ENCODE assay signal across 1 cellular context in the genomic region with DNA sequence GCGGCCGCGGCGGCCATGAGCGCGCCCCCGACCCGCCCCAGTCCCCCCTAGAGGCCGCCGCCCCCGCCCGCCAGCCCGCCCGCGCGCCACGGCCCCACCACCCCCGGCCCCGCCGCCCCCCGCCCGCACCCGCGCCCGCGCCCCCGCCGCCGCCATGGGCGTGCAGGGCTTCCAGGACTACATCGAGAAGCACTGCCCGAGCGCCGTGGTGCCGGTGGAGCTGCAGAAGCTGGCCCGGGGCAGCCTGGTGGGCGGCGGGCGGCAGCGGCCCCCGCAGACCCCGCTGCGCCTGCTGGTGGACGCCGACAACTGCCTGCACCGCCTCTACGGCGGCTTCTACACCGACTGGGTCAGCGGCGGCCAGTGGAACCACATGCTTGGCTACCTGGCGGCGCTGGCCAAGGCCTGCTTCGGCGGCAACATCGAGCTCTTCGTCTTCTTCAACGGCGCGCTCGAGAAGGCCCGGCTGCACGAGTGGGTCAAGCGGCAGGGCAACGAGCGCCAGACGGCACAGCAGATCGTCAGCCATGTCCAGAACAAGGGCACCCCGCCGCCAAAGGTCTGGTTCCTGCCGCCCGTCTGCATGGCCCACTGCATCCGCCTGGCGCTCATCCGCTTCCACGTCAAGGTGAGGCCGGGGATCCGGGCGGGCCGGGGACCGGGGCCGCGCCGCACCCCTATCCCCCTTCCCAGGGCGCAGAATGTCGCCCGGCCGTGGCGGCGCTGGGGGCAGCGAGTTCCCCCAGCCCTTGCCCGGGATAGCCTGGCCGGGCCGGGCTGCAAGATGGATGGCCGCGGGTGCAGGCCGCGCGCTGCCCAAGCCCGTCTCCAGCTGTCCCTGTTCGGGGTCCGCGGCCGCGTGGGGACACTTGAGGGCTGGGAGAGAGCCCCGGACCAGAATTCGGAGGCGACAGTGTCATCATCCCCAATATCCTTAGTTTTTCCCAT.
A peak's percentile ranks its signal among the peaks of the same experiment; 100 is the strongest.
TF ChIP-seq lines count a peak whose summit lies in the region.

No MANE protein-coding gene starts in this region.

TF ChIP-seq in HepG2, 621 proteins besides CTCF, POLR2A, EP300 and RAD21 (continued from another document and continues in another):
- TF ChIP-seq, protein P1, sequence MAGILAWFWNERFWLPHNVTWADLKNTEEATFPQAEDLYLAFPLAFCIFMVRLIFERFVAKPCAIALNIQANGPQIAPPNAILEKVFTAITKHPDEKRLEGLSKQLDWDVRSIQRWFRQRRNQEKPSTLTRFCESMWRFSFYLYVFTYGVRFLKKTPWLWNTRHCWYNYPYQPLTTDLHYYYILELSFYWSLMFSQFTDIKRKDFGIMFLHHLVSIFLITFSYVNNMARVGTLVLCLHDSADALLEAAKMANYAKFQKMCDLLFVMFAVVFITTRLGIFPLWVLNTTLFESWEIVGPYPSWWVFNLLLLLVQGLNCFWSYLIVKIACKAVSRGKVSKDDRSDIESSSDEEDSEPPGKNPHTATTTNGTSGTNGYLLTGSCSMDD (CRISPR knock-in tag; IDR thresholded peaks at IDR 0.05): no peak
- TF ChIP-seq TBX2 (CRISPR knock-in tag; IDR thresholded peaks at IDR 0.05; ENCODE audit: borderline replicate concordance) (peak; percentile 55; the same call in 1 of the 2 replicates), ZNF484 (CRISPR knock-in tag; IDR thresholded peaks at IDR 0.05; ENCODE audit: borderline replicate concordance, low read depth) (no peak), PRPF4 (IDR thresholded peaks at IDR 0.05; ENCODE audit: low read depth, low read length, poor library complexity, severe bottlenecking) (no peak), TBL1XR1 (IDR thresholded peaks at IDR 0.05; ENCODE audit: borderline replicate concordance, low read length, partially characterized antibody) (no peak), ISL2 (CRISPR knock-in tag; IDR thresholded peaks at IDR 0.05) (no peak), AHR (CRISPR knock-in tag; IDR thresholded peaks at IDR 0.05) (no peak), SMARCC2 (IDR thresholded peaks at IDR 0.05) (no peak), ZNF776 (CRISPR knock-in tag; IDR thresholded peaks at IDR 0.05) (no peak), ZNF644 (CRISPR knock-in tag; IDR thresholded peaks at IDR 0.05; ENCODE audit: low read depth) (no peak), ZNF224 (CRISPR knock-in tag; IDR thresholded peaks at IDR 0.05) (0 out of 2 replicates have a peak, but pooled peaks have one; percentile 23), ZNF256 (CRISPR knock-in tag; conservative IDR thresholded peaks at IDR 0.05) (0 out of 2 replicates have a peak, but pooled peaks have one; percentile 35), CAMTA2 (CRISPR knock-in tag; IDR thresholded peaks at IDR 0.05; ENCODE audit: borderline replicate concordance) (no peak), ATRX (CRISPR knock-in tag; IDR thresholded peaks at IDR 0.05; ENCODE audit: borderline replicate concordance) (no peak), SAP130 (CRISPR knock-in tag; IDR thresholded peaks at IDR 0.05; ENCODE audit: low read depth) (peak; percentile 49), BHLHE40 (IDR thresholded peaks at IDR 0.05; ENCODE audit: low read length) (no peak), MAFK (conservative IDR thresholded peaks at IDR 0.05 in 1 of 2, IDR thresholded peaks at IDR 0.05 in 1 of 2; ENCODE audit: low read length in 2 of 2) (no peak), ZFP37 (CRISPR knock-in tag; IDR thresholded peaks at IDR 0.05; ENCODE audit: borderline replicate concordance) (no peak), ZNF558 (CRISPR knock-in tag; IDR thresholded peaks at IDR 0.05; ENCODE audit: borderline replicate concordance) (peak; percentile 43; the same call in 1 of the 2 replicates), HCFC1 (IDR thresholded peaks at IDR 0.05; ENCODE audit: low read depth, low read length) (no peak), ZNF788 (CRISPR knock-in tag; IDR thresholded peaks at IDR 0.05; ENCODE audit: borderline replicate concordance) (peak; percentile 48; the same call in 1 of the 2 replicates), HMG20A (CRISPR knock-in tag; IDR thresholded peaks at IDR 0.05; ENCODE audit: borderline replicate concordance) (no peak), TRIM24 (CRISPR knock-in tag; IDR thresholded peaks at IDR 0.05) (no peak), GFI1 (CRISPR knock-in tag; IDR thresholded peaks at IDR 0.05; ENCODE audit: borderline replicate concordance) (no peak), HNRNPH1 (optimal IDR thresholded peaks at IDR 0.05; ENCODE audit: low read depth, low read length) (no peak), MIXL1 (CRISPR knock-in tag; IDR thresholded peaks at IDR 0.05) (no peak), ATM (IDR thresholded peaks at IDR 0.05; ENCODE audit: borderline replicate concordance) (no peak), REPIN1 (CRISPR knock-in tag; IDR thresholded peaks at IDR 0.05; ENCODE audit: borderline replicate concordance, low read depth) (no peak), ZNF605 (CRISPR knock-in tag; IDR thresholded peaks at IDR 0.05) (peak; percentile 62; the same call in 1 of the 2 replicates), ZNF382 (CRISPR knock-in tag; IDR thresholded peaks at IDR 0.05; ENCODE audit: borderline replicate concordance) (no peak), ZNF180 (CRISPR knock-in tag; IDR thresholded peaks at IDR 0.05; ENCODE audit: borderline replicate concordance, low read depth) (no peak), CCDC6 (CRISPR knock-in tag; IDR thresholded peaks at IDR 0.05) (0 out of 2 replicates have a peak, but pooled peaks have one; percentile 27), ZNF839 (CRISPR knock-in tag; IDR thresholded peaks at IDR 0.05; ENCODE audit: borderline replicate concordance) (0 out of 2 replicates have a peak, but pooled peaks have one; percentile 32), NAIF1 (CRISPR knock-in tag; IDR thresholded peaks at IDR 0.05; ENCODE audit: borderline replicate concordance) (no peak), ZNF274 (CRISPR knock-in tag; IDR thresholded peaks at IDR 0.05) (peak; percentile 46; the same call in 1 of the 2 replicates), MIER2 (CRISPR knock-in tag; IDR thresholded peaks at IDR 0.05) (no peak), SALL2 (CRISPR knock-in tag; IDR thresholded peaks at IDR 0.05) (peak; percentile 51; the same call in 1 of the 2 replicates), ZNF501 (CRISPR knock-in tag; IDR thresholded peaks at IDR 0.05) (0 out of 2 replicates have a peak, but pooled peaks have one; percentile 48), ZZZ3 (CRISPR knock-in tag; IDR thresholded peaks at IDR 0.05; ENCODE audit: borderline replicate concordance) (peak; percentile 63; the same call in 1 of the 2 replicates), MYC (CRISPR knock-in tag; IDR thresholded peaks at IDR 0.05; ENCODE audit: borderline replicate concordance) (peak; percentile 60; the same call in 1 of the 2 replicates)
- TF ChIP-seq, protein P2, sequence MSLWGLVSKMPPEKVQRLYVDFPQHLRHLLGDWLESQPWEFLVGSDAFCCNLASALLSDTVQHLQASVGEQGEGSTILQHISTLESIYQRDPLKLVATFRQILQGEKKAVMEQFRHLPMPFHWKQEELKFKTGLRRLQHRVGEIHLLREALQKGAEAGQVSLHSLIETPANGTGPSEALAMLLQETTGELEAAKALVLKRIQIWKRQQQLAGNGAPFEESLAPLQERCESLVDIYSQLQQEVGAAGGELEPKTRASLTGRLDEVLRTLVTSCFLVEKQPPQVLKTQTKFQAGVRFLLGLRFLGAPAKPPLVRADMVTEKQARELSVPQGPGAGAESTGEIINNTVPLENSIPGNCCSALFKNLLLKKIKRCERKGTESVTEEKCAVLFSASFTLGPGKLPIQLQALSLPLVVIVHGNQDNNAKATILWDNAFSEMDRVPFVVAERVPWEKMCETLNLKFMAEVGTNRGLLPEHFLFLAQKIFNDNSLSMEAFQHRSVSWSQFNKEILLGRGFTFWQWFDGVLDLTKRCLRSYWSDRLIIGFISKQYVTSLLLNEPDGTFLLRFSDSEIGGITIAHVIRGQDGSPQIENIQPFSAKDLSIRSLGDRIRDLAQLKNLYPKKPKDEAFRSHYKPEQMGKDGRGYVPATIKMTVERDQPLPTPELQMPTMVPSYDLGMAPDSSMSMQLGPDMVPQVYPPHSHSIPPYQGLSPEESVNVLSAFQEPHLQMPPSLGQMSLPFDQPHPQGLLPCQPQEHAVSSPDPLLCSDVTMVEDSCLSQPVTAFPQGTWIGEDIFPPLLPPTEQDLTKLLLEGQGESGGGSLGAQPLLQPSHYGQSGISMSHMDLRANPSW (CRISPR knock-in tag; IDR thresholded peaks at IDR 0.05; ENCODE audit: borderline replicate concordance): no peak
- TF ChIP-seq, protein P3, sequence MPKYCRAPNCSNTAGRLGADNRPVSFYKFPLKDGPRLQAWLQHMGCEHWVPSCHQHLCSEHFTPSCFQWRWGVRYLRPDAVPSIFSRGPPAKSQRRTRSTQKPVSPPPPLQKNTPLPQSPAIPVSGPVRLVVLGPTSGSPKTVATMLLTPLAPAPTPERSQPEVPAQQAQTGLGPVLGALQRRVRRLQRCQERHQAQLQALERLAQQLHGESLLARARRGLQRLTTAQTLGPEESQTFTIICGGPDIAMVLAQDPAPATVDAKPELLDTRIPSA (CRISPR knock-in tag; IDR thresholded peaks at IDR 0.05; ENCODE audit: borderline replicate concordance): 0 out of 2 replicates have a peak, but pooled peaks have one; percentile 22
- TF ChIP-seq, protein P4, sequence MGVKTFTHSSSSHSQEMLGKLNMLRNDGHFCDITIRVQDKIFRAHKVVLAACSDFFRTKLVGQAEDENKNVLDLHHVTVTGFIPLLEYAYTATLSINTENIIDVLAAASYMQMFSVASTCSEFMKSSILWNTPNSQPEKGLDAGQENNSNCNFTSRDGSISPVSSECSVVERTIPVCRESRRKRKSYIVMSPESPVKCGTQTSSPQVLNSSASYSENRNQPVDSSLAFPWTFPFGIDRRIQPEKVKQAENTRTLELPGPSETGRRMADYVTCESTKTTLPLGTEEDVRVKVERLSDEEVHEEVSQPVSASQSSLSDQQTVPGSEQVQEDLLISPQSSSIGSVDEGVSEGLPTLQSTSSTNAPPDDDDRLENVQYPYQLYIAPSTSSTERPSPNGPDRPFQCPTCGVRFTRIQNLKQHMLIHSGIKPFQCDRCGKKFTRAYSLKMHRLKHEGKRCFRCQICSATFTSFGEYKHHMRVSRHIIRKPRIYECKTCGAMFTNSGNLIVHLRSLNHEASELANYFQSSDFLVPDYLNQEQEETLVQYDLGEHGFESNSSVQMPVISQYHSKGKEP (CRISPR knock-in tag; IDR thresholded peaks at IDR 0.05): no peak
- TF ChIP-seq, protein P5, sequence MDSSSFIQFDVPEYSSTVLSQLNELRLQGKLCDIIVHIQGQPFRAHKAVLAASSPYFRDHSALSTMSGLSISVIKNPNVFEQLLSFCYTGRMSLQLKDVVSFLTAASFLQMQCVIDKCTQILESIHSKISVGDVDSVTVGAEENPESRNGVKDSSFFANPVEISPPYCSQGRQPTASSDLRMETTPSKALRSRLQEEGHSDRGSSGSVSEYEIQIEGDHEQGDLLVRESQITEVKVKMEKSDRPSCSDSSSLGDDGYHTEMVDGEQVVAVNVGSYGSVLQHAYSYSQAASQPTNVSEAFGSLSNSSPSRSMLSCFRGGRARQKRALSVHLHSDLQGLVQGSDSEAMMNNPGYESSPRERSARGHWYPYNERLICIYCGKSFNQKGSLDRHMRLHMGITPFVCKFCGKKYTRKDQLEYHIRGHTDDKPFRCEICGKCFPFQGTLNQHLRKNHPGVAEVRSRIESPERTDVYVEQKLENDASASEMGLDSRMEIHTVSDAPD (CRISPR knock-in tag; IDR thresholded peaks at IDR 0.05): no peak
- TF ChIP-seq, protein P6, sequence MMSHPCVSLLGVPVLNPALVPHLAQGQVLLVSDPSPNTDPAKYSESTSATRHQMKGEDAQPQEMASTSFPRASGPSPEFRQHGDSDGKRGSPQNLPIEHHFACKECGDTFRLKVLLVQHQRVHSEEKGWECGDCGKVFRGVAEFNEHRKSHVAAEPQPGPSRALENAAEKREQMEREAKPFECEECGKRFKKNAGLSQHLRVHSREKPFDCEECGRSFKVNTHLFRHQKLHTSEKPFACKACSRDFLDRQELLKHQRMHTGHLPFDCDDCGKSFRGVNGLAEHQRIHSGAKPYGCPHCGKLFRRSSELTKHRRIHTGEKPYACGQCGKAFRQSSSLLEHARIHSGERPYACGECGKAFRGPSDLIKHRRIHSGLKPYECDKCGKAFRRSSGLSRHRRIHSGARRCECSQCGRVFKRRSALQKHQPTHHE (CRISPR knock-in tag; IDR thresholded peaks at IDR 0.05; ENCODE audit: borderline replicate concordance): no peak; the same call in 1 of the 2 replicates
- TF ChIP-seq, protein P7, sequence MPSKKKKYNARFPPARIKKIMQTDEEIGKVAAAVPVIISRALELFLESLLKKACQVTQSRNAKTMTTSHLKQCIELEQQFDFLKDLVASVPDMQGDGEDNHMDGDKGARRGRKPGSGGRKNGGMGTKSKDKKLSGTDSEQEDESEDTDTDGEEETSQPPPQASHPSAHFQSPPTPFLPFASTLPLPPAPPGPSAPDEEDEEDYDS (CRISPR knock-in tag; IDR thresholded peaks at IDR 0.05): no peak
- TF ChIP-seq, protein P8, sequence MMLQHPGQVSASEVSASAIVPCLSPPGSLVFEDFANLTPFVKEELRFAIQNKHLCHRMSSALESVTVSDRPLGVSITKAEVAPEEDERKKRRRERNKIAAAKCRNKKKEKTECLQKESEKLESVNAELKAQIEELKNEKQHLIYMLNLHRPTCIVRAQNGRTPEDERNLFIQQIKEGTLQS (CRISPR knock-in tag; IDR thresholded peaks at IDR 0.05): no peak
- TF ChIP-seq, protein P9, sequence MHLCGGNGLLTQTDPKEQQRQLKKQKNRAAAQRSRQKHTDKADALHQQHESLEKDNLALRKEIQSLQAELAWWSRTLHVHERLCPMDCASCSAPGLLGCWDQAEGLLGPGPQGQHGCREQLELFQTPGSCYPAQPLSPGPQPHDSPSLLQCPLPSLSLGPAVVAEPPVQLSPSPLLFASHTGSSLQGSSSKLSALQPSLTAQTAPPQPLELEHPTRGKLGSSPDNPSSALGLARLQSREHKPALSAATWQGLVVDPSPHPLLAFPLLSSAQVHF (CRISPR knock-in tag; IDR thresholded peaks at IDR 0.05): 0 out of 2 replicates have a peak, but pooled peaks have one; percentile 46
- TF ChIP-seq, protein P10, sequence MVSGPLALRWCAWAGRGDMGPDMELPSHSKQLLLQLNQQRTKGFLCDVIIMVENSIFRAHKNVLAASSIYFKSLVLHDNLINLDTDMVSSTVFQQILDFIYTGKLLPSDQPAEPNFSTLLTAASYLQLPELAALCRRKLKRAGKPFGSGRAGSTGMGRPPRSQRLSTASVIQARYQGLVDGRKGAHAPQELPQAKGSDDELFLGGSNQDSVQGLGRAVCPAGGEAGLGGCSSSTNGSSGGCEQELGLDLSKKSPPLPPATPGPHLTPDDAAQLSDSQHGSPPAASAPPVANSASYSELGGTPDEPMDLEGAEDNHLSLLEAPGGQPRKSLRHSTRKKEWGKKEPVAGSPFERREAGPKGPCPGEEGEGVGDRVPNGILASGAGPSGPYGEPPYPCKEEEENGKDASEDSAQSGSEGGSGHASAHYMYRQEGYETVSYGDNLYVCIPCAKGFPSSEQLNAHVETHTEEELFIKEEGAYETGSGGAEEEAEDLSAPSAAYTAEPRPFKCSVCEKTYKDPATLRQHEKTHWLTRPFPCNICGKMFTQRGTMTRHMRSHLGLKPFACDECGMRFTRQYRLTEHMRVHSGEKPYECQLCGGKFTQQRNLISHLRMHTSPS (CRISPR knock-in tag; IDR thresholded peaks at IDR 0.05; ENCODE audit: low read depth): no peak
- TF ChIP-seq, protein P11, sequence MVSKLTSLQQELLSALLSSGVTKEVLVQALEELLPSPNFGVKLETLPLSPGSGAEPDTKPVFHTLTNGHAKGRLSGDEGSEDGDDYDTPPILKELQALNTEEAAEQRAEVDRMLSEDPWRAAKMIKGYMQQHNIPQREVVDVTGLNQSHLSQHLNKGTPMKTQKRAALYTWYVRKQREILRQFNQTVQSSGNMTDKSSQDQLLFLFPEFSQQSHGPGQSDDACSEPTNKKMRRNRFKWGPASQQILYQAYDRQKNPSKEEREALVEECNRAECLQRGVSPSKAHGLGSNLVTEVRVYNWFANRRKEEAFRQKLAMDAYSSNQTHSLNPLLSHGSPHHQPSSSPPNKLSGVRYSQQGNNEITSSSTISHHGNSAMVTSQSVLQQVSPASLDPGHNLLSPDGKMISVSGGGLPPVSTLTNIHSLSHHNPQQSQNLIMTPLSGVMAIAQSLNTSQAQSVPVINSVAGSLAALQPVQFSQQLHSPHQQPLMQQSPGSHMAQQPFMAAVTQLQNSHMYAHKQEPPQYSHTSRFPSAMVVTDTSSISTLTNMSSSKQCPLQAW (CRISPR knock-in tag; IDR thresholded peaks at IDR 0.05): no peak
